ENCODE assay signal across 9 cellular contexts in genomic region chr4:145154573-145154972, GRCh38. TPM values are rescaled to one million over a fixed set of nuclear protein-coding genes. Genes with fewer than 3 reads are reported as not detected.
DNase-seq lines count a peak whose midpoint lies in the region; ATAC-seq, FAIRE-seq and TF ChIP-seq lines count a peak whose summit lies in the region.
"Had no signal": no experiment of that assay in that cellular context is flagged by ENCODE, and none has a peak within 500 bp of the region (broad histone marks: within the 10 kb centered on the region; RNA-seq: fewer than 3 reads in every experiment).

No MANE protein-coding gene starts in this region.

- H3K9me3 Mint-ChIP-seq in T-helper 2 cell treated with Interferon-gamma antibody and Interleukin-4, amounts not matched to agents 5 μg/mL and 100 μg/mL, for 36 hours = no peaks in the 10 kb centered on the region

- DNase-seq in BE2C = peak; percentile 21
- no peak for DNase-seq in GM19239 (ENCODE audit: insufficient read length, low spot score)
- DNase-seq in astrocyte of the spinal cord (ENCODE audit: low read depth, low spot score) = peak; percentile 30
- DNase-seq in medulla oblongata (ENCODE audit: extremely low spot score) = peak; percentile 56
- DNase-seq in T-helper 2 cell treated with Interferon-gamma antibody and Interleukin-4, amounts not matched to agents 5 μg/mL and 100 μg/mL, for 36 hours (ENCODE audit: low spot score) = no peak
- DNase-seq in sciatic nerve (ENCODE audit: low spot score) = no peak

- no peak overlapping the region for H3K4me3 Mint-ChIP-seq in T-helper 2 cell treated with Interferon-gamma antibody and Interleukin-4, amounts not matched to agents 5 μg/mL and 100 μg/mL, for 36 hours

- peaks cover 15% of the 10 kb centered on the region for H3K4me1 Mint-ChIP-seq in T-helper 2 cell treated with Interferon-gamma antibody and Interleukin-4, amounts not matched to agents 5 μg/mL and 100 μg/mL, for 36 hours (ENCODE audit: low read depth)

- ATAC-seq in HG03354 (IDR thresholded peaks at IDR 0.05; ENCODE audit: poor library complexity, severe bottlenecking, unreplicated experiment) (peak; percentile 81), HG03520 (IDR thresholded peaks at IDR 0.05; ENCODE audit: unreplicated experiment) (no peak), sciatic nerve (no peak)

- H3K27ac Mint-ChIP-seq in T-helper 2 cell treated with Interferon-gamma antibody and Interleukin-4, amounts not matched to agents 5 μg/mL and 100 μg/mL, for 36 hours = no peak overlapping the region

- H3K27me3 ChIP-seq in BE2C = no peaks in the 10 kb centered on the region

- intact Hi-C loops in sciatic nerve (cut with DNase I) = no loop called here

- peak; percentile 91 for FAIRE-seq in GM19239 (lab: Jason Lieb, UNC)
- FAIRE-seq: endometrium had no signal

- H3K4me1 ChIP-seq in BE2C = no peaks in the 10 kb centered on the region

- H3K4me3 ChIP-seq in BE2C (ENCODE audit: low read depth, low read length) = no peak overlapping the region
- no peak overlapping the region for H3K4me3 ChIP-seq in astrocyte of the spinal cord (ENCODE audit: low read depth, low read length)

- TF ChIP-seq CTCF in BE2C (IDR thresholded peaks at IDR 0.05; ENCODE audit: low read depth, low read length) (peak; percentile 65), astrocyte of the spinal cord (IDR thresholded peaks at IDR 0.05; ENCODE audit: low read depth, low read length) (peak; percentile 73)

- H3K9me3 ChIP-seq in BE2C = no peaks in the 10 kb centered on the region

- peaks cover 56% of the 10 kb centered on the region for H3K36me3 Mint-ChIP-seq in T-helper 2 cell treated with Interferon-gamma antibody and Interleukin-4, amounts not matched to agents 5 μg/mL and 100 μg/mL, for 36 hours (ENCODE audit: low read depth)

- in situ Hi-C loops in astrocyte of the spinal cord (cut with HindIII; ENCODE audit: low sequenced_read_pairs) = no loop called here

- no peaks in the 10 kb centered on the region for H3K27me3 Mint-ChIP-seq in T-helper 2 cell treated with Interferon-gamma antibody and Interleukin-4, amounts not matched to agents 5 μg/mL and 100 μg/mL, for 36 hours (ENCODE audit: low read depth)

- H3K36me3 ChIP-seq in BE2C = peaks cover 61% of the 10 kb centered on the region

RNA-seq across cellular contexts. Expression of gene OTUD4, which starts 25.8 kb away (rescaled TPM):
- polyA plus RNA-seq in BE2C (2012; ENCODE audit: insufficient read depth, insufficient read length, low read depth) = 5.6 TPM
- 64.5 TPM for total RNA-seq in sciatic nerve

RNA-seq across cellular contexts. Expression of gene ABCE1, which starts 56.5 kb away (rescaled TPM):
- polyA plus RNA-seq in BE2C (2012; ENCODE audit: insufficient read depth, insufficient read length, low read depth) = 117 TPM
- total RNA-seq in sciatic nerve = 43.8 TPM

RNA-seq across cellular contexts. Expression of gene ANAPC10, which starts 56.6 kb away (rescaled TPM):
- 18.9 TPM for polyA plus RNA-seq in BE2C (2012; ENCODE audit: insufficient read depth, insufficient read length, low read depth)
- total RNA-seq in sciatic nerve = 22.5 TPM

Comparison
In these comparisons a context has a peak if more than half of its experiments do, and no peak if none do; other contexts are left out.
1. DNase-seq: peak in BE2C (single experiment), astrocyte of the spinal cord (single experiment) and medulla oblongata (single experiment); none in GM19239 (single experiment), T-helper 2 cell treated with Interferon-gamma antibody and Interleukin-4, amounts not matched to agents 5 μg/mL and 100 μg/mL, for 36 hours (single experiment) and sciatic nerve (single experiment).